Comparison of ENCODE assay signal across 28 cellular contexts in genomic region chr1:90534669-90535379, GRCh38.
DNase-seq lines count a peak whose midpoint lies in the region; ATAC-seq, FAIRE-seq and TF ChIP-seq lines count a peak whose summit lies in the region.
"Had no signal": no experiment of that assay in that cellular context is flagged by ENCODE, and none has a peak within 500 bp of the region (broad histone marks: within the 10 kb centered on the region; RNA-seq: fewer than 3 reads in every experiment).

No MANE protein-coding gene starts in this region.

- 81% methylated on average over 5 of the region's 6 CpGs; no CpG with 5 or more reads in 1 of the 2 experiments for WGBS in H1 (ENCODE audit: extremely low coverage in 1 of 2, insufficient coverage in 1 of 2, insufficient read length in 1 of 2, insufficient replicate concordance in 2 of 2, low coverage in 1 of 2, low lambda C conversion rate in 2 of 2, missing lambda C conversion rate in 1 of 2), 2 experiments

- H3K36me3 ChIP-seq in HAP-1 (replicated peaks) (no peaks in the 10 kb centered on the region), H1 (ENCODE audit: control insufficient read depth in 2 of 4, insufficient read depth in 4 of 4, low read length in 3 of 4) (no peaks in the 10 kb centered on the region)
- H3K36me3 ChIP-seq: BLaER1 treated with 17β-estradiol and CSF1 and Interleukin-3, amounts not matched to agents 10 nM and 100 nM; prostate gland; transverse colon had no signal

- no peak overlapping the region for H4K91ac ChIP-seq in H1 (replicated peaks; ENCODE audit: insufficient read length, low read length)

- no peak overlapping the region for H3K18ac ChIP-seq in H1 (ENCODE audit: extremely low read depth, low read length)

- no peak overlapping the region for H4K8ac ChIP-seq in H1 (ENCODE audit: extremely low read depth, insufficient read depth, low read length)

- H3K4me3 ChIP-seq in HAP-1 = no peak overlapping the region
- no peak overlapping the region for H3K4me3 ChIP-seq in H1 (ENCODE audit: extremely low read depth in 1 of 4, insufficient read depth in 2 of 4, low read depth in 3 of 4, low read length in 4 of 4)
- H3K4me3 ChIP-seq: BLaER1 treated with 17β-estradiol and CSF1 and Interleukin-3, amounts not matched to agents 10 nM and 100 nM; K562; PC-9; prostate gland; SK-N-MC; transverse colon had no signal

- no peak overlapping the region for H2AFZ ChIP-seq in H1 (ENCODE audit: low read length)
- H2AFZ ChIP-seq: PC-9 had no signal

- no peak for ATAC-seq in GM18861 (IDR thresholded peaks at IDR 0.05; ENCODE audit: unreplicated experiment)
- ATAC-seq: activated CD4-positive, CD25-positive, alpha-beta regulatory T cell treated with anti-CD3 and anti-CD28 coated beads, Interleukin-2, amount 50 U/mL, for 24 hours; K562; left ventricle myocardium superior had no signal

- in situ Hi-C loops in HAP-1 (cut with MboI; ENCODE audit: low sequenced_read_pairs) = no loop called here

- no peak overlapping the region for H3K56ac ChIP-seq in H1 (replicated peaks; ENCODE audit: insufficient read length, low read depth, low read length)

- TF ChIP-seq CTCF in H1 (IDR thresholded peaks at IDR 0.05; ENCODE audit: control extremely low read depth in 1 of 3, insufficient read depth in 1 of 3, low read depth in 1 of 3, low read length in 3 of 3) = no peak

- no peak overlapping the region for H3K4me2 ChIP-seq in H1 (ENCODE audit: insufficient read depth in 1 of 2, low read depth in 2 of 2, low read length in 2 of 2)
- H3K4me2 ChIP-seq: BLaER1 treated with 17β-estradiol and CSF1 and Interleukin-3, amounts not matched to agents 10 nM and 100 nM; PC-9 had no signal

- H3K79me2 ChIP-seq in H1 (ENCODE audit: control insufficient read depth in 1 of 2, insufficient read depth in 2 of 2, low read length in 2 of 2) = no peaks in the 10 kb centered on the region

- TF ChIP-seq POLR2A in H1 (IDR thresholded peaks at IDR 0.05; ENCODE audit: control extremely low read depth in 1 of 2, low read depth in 2 of 2, low read length in 2 of 2) = no peak

- H3K4ac ChIP-seq in H1 (replicated peaks; ENCODE audit: insufficient read length, low read depth, low read length) = no peak overlapping the region

- no peaks in the 10 kb centered on the region for H3K79me1 ChIP-seq in H1 (ENCODE audit: low read depth, low read length)

- H3K9me3 ChIP-seq in HAP-1 (no peaks in the 10 kb centered on the region), H1 (ENCODE audit: insufficient read depth in 2 of 2, low read depth in 1 of 2, low read length in 1 of 2) (no peaks in the 10 kb centered on the region)
- H3K9me3 ChIP-seq: BLaER1 treated with 17β-estradiol and CSF1 and Interleukin-3, amounts not matched to agents 10 nM and 100 nM; prostate gland; transverse colon had no signal

- CTCF ChIA-PET in H1 (lab: Charles Lee; ENCODE audit: partially characterized antibody) = interaction anchor here (0.6 to 1.2 kb wide), 6 partner anchors 48 to 983 kb away, joined by 3 to 5 read pairs (median 3); no protein-coding TSS in a partner anchor

- no peak overlapping the region for H2AK5ac ChIP-seq in H1 (ENCODE audit: low read depth, low read length)

- H2BK12ac ChIP-seq in H1 (ENCODE audit: low read depth, low read length) = no peak overlapping the region

- H2BK20ac ChIP-seq in H1 (ENCODE audit: low read length) = no peak overlapping the region

- TF ChIP-seq EP300 in H1 (IDR thresholded peaks at IDR 0.05; ENCODE audit: borderline replicate concordance in 1 of 2, low read depth in 2 of 2, low read length in 2 of 2) = no peak

- H3K27me3 ChIP-seq in HAP-1 (ENCODE audit: low read depth) = no peaks in the 10 kb centered on the region
- no peaks in the 10 kb centered on the region for H3K27me3 ChIP-seq in H1 (replicated peaks in 1 of 4; ENCODE audit: control insufficient read depth in 3 of 4, extremely low read depth in 1 of 4, insufficient read depth in 3 of 4, low read length in 3 of 4)
- H3K27me3 ChIP-seq: BLaER1 treated with 17β-estradiol and CSF1 and Interleukin-3, amounts not matched to agents 10 nM and 100 nM had no signal

- TF ChIP-seq RAD21 in H1 (IDR thresholded peaks at IDR 0.05 in 1 of 2, conservative IDR thresholded peaks at IDR 0.05 in 1 of 2; ENCODE audit: low read depth in 2 of 2, low read length in 2 of 2) = no peak

- H4K5ac ChIP-seq in H1 (ENCODE audit: insufficient read length, low read depth, low read length) = no peak overlapping the region

- POLR2A ChIA-PET in H1 (lab: Charles Lee; ENCODE audit: partially characterized antibody) = interaction anchor here (0.7 kb wide), 1 partner anchor 163 kb away, joined by 3 read pairs; no protein-coding TSS in a partner anchor

- H3K27ac ChIP-seq in H1 (ENCODE audit: low read depth, low read length) = no peak overlapping the region
- H3K27ac ChIP-seq: BLaER1 treated with 17β-estradiol and CSF1 and Interleukin-3, amounts not matched to agents 10 nM and 100 nM; PC-9; prostate gland; SK-N-MC; transverse colon had no signal

- peak; percentile 39 for FAIRE-seq in H1 (lab: Jason Lieb, UNC)
- FAIRE-seq: HTR-8/SVneo, K562 had no signal

- H3K23me2 ChIP-seq in H1 (ENCODE audit: low read depth, low read length) = no peaks in the 10 kb centered on the region

- no peak overlapping the region for H3K9ac ChIP-seq in H1 (replicated peaks in 1 of 4; ENCODE audit: extremely low read depth in 1 of 4, low read depth in 3 of 4, low read length in 3 of 4)
- H3K9ac ChIP-seq: BLaER1 treated with 17β-estradiol and CSF1 and Interleukin-3, amounts not matched to agents 10 nM and 100 nM had no signal

- H4K20me1 ChIP-seq in H1 (replicated peaks in 1 of 2; ENCODE audit: control insufficient read depth in 1 of 2, insufficient read depth in 2 of 2, low read length in 2 of 2) = no peaks in the 10 kb centered on the region
- H4K20me1 ChIP-seq: BLaER1 treated with 17β-estradiol and CSF1 and Interleukin-3, amounts not matched to agents 10 nM and 100 nM had no signal

- no peak overlapping the region for H3K14ac ChIP-seq in H1 (ENCODE audit: insufficient read length)

- H2BK5ac ChIP-seq in H1 (ENCODE audit: low read depth, low read length) = no peak overlapping the region

- DNase-seq in HAP-1 (ENCODE audit: low spot score in 2 of 2) = peak; percentile 52 to 81
- DNase-seq in NCI-H345 treated with DMSO at 0.1 percent for 48 hours (lab: John Stamatoyannopoulos, UW; ENCODE audit: unreplicated experiment) = peak; percentile 44
- DNase-seq in H1 (ENCODE audit: low read depth in 1 of 2, low spot score in 2 of 2) = no peak
- peak; percentile 42 for DNase-seq in retina
- DNase-seq in NCI-H510A treated with DMSO at 0.1 percent for 48 hours (lab: John Stamatoyannopoulos, UW) = no peak
- DNase-seq in LoVo (ENCODE audit: low spot score) = no peak
- DNase-seq: activated CD4-positive, alpha-beta T cell treated with anti-CD3 and anti-CD28 coated beads, Interleukin-2, amount 50 U/mL, for 4 hours; activated T-cell treated with anti-CD3 and anti-CD28 coated beads, Interleukin-2, amount 50 U/mL, for 48 hours; COR-L47; cortex of kidney; islet precursor cell; left ventricle myocardium superior; NCI-H1092 treated with DMSO at 0.1 percent for 48 hours; NCI-H2029 treated with DMSO at 0.1 percent for 48 hours; NCI-H446 treated with DMSO at 0.1 percent for 48 hours; NK-92 treated with Interleukin-12 subunit alpha and Interleukin-12 subunit beta, amount 100 ng/mL, for 24 hours; occipital lobe; stimulated activated CD4-positive, alpha-beta T cell treated with anti-CD3 and anti-CD28 coated beads, Interleukin-4, amount 100 ng/mL, for 24 hours; T-helper 1 cell; transverse colon had no signal

- no peak overlapping the region for H2BK15ac ChIP-seq in H1 (ENCODE audit: low read length)

- peaks cover 8% of the 10 kb centered on the region; the same call in 1 of the 2 replicates for H3K4me1 ChIP-seq in HAP-1
- H3K4me1 ChIP-seq in H1 (replicated peaks in 1 of 4; ENCODE audit: control insufficient read depth in 3 of 4, insufficient read depth in 4 of 4, low read length in 3 of 4) = peaks cover 0 to 12% (median 1%) of the 10 kb centered on the region in 4 experiments; a peak in 4 of 7 replicates
- H3K4me1 ChIP-seq: BLaER1 treated with 17β-estradiol and CSF1 and Interleukin-3, amounts not matched to agents 10 nM and 100 nM; prostate gland; transverse colon had no signal

- no peak overlapping the region for H3K23ac ChIP-seq in H1 (ENCODE audit: insufficient read length)

- no peak overlapping the region for H2BK120ac ChIP-seq in H1 (replicated peaks; ENCODE audit: low read depth, low read length)

TF ChIP-seq in H1, 55 proteins besides CTCF, POLR2A, EP300 and RAD21:
- TF ChIP-seq, protein P1, sequence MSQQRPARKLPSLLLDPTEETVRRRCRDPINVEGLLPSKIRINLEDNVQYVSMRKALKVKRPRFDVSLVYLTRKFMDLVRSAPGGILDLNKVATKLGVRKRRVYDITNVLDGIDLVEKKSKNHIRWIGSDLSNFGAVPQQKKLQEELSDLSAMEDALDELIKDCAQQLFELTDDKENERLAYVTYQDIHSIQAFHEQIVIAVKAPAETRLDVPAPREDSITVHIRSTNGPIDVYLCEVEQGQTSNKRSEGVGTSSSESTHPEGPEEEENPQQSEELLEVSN (IDR thresholded peaks at IDR 0.05) = peak; percentile 56
- TF ChIP-seq RNF2 (IDR thresholded peaks at IDR 0.05; ENCODE audit: borderline replicate concordance, low read depth, low read length, missing control alignments, poor library complexity, severe bottlenecking) = no peak

Comparison
In these comparisons a context has a peak if more than half of its experiments do, and no peak if none do; other contexts are left out.
1. DNase-seq: peak in HAP-1 (2 of 2), NCI-H345 treated with DMSO at 0.1 percent for 48 hours (single experiment) and retina (single experiment); none in H1 (0 of 2), NCI-H510A treated with DMSO at 0.1 percent for 48 hours (single experiment) and LoVo (single experiment).